Comparison of ENCODE assay signal across 8 cellular contexts in genomic region chr1:32741417-32742131, GRCh38. TPM values are rescaled to one million over a fixed set of nuclear protein-coding genes. Genes with fewer than 3 reads are reported as not detected.
A peak's percentile ranks its signal among the peaks of the same experiment; 100 is the strongest.
DNase-seq lines count a peak whose midpoint lies in the region; ATAC-seq, FAIRE-seq and TF ChIP-seq lines count a peak whose summit lies in the region.

No MANE protein-coding gene starts in this region.

- peak; percentile 55 for TF ChIP-seq CTCF in AG04449 (IDR thresholded peaks at IDR 0.05; ENCODE audit: insufficient read depth, low read length, missing control alignments)
- no peak for TF ChIP-seq CTCF in activated B cell treated with CpG ODN at 0.5 μM for 24 hours (IDR thresholded peaks at IDR 0.05)
- peak; percentile 43 for TF ChIP-seq CTCF in cardiac muscle cell (IDR thresholded peaks at IDR 0.05; ENCODE audit: low read depth, low read length)
- peak; percentile 20 for TF ChIP-seq CTCF in psoas muscle (IDR thresholded peaks at IDR 0.05)

- H3K4me3 Mint-ChIP-seq in activated B cell treated with CpG ODN at 0.5 μM for 24 hours = peak overlapping the region; percentile 77

- CTCF ChIA-PET in AG04449 (lab: Yijun Ruan, JAX) (interaction anchor here (0.8 to 1.7 kb wide), 6 partner anchors 13 to 34 kb away, joined by 3 to 11 read pairs (median 4); no protein-coding TSS in a partner anchor), activated B cell treated with CpG ODN at 0.5 μM for 24 hours (lab: Charles Lee) (no interaction called here)

- intact Hi-C loops in activated B cell treated with CpG ODN at 0.5 μM for 24 hours (cut with micrococcal nuclease) (no loop called here), psoas muscle (cut with DNase I) (no loop called here)

- H3K27me3 Mint-ChIP-seq in activated B cell treated with CpG ODN at 0.5 μM for 24 hours = peaks cover 18% of the 10 kb centered on the region

- peaks cover 2% of the 10 kb centered on the region for H3K4me1 Mint-ChIP-seq in activated B cell treated with CpG ODN at 0.5 μM for 24 hours

- H3K9me3 ChIP-seq in cardiac muscle cell (ENCODE audit: low read depth) (no peaks in the 10 kb centered on the region), psoas muscle (no peaks in the 10 kb centered on the region)

- H3K9me3 Mint-ChIP-seq in activated B cell treated with CpG ODN at 0.5 μM for 24 hours = no peaks in the 10 kb centered on the region

- DNase-seq in AG04449 (ENCODE audit: low read depth, low spot score) = no peak
- peak; percentile 65 for DNase-seq in GM12892 (ENCODE audit: insufficient read length)
- DNase-seq in activated B cell treated with CpG ODN at 0.5 μM for 24 hours = peak; percentile 22
- peak in 1 of 2 donors; percentile 46 for DNase-seq in cardiac muscle cell (ENCODE audit: low read depth in 1 of 2, low spot score in 1 of 2)
- peak in 1 of 2 donors; percentile 32 for DNase-seq in psoas muscle
- DNase-seq in retina = no peak
- DNase-seq in superior temporal gyrus (ENCODE audit: extremely low spot score) = no peak
- DNase-seq in NCI-H1930 (lab: John Stamatoyannopoulos, UW) = no peak

- no peaks in the 10 kb centered on the region for H3K36me3 Mint-ChIP-seq in activated B cell treated with CpG ODN at 0.5 μM for 24 hours (ENCODE audit: low read depth)

- POLR2A ChIA-PET in AG04449 (lab: Yijun Ruan, JAX) = interaction anchor here (0.8 to 1.0 kb wide), 2 partner anchors 16 to 39 kb away, joined by 3 read pairs; partner anchors contain the start of gene SYNC
- POLR2A ChIA-PET in activated B cell treated with CpG ODN at 0.5 μM for 24 hours (lab: Charles Lee) = no interaction called here

- WGBS in psoas muscle, 3 donors = 0 to 5% (median 1%) methylated on average over 17 to 95 of the region's 98 CpGs

- no peaks in the 10 kb centered on the region for H3K36me3 ChIP-seq in cardiac muscle cell
- H3K36me3 ChIP-seq in psoas muscle (ENCODE audit: insufficient read depth in 1 of 2, low read depth in 1 of 2) = no peaks in the 10 kb centered on the region

- FAIRE-seq in GM12892 (lab: Jason Lieb, UNC) = no peak

- TF ChIP-seq POLR2A in GM12892 (IDR thresholded peaks at IDR 0.05; ENCODE audit: low read depth, low read length) = no peak

- H3K4me3 ChIP-seq in AG04449 (ENCODE audit: low read depth, low read length) (peak overlapping the region; percentile 74), cardiac muscle cell (peak overlapping the region; percentile 44), psoas muscle (peak overlapping the region; percentile 78)

- H3K27me3 ChIP-seq in cardiac muscle cell (peaks cover 31% of the 10 kb centered on the region), psoas muscle (ENCODE audit: insufficient read depth in 3 of 3, low read length in 2 of 3) (no peaks in the 10 kb centered on the region)

- no peak overlapping the region for H3K27ac ChIP-seq in cardiac muscle cell
- H3K27ac ChIP-seq in psoas muscle = peak overlapping the region; percentile 61

- H3K4me1 ChIP-seq in cardiac muscle cell (ENCODE audit: low read depth) = no peaks in the 10 kb centered on the region
- peaks cover 18% of the 10 kb centered on the region for H3K4me1 ChIP-seq in psoas muscle

- H3K27ac Mint-ChIP-seq in activated B cell treated with CpG ODN at 0.5 μM for 24 hours = no peak overlapping the region

- peak; percentile 21 for ATAC-seq in activated B cell treated with CpG ODN at 0.5 μM for 24 hours (ENCODE audit: low read depth)
- ATAC-seq in psoas muscle = peak; percentile 51 to 74 (median 61)

RNA-seq across cellular contexts. Expression of gene SYNC, which starts 39.0 kb away (rescaled TPM):
- polyA plus RNA-seq in GM12892 (2012; ENCODE audit: missing spikeins) = not detected
- total RNA-seq in activated B cell treated with CpG ODN at 0.5 μM for 24 hours (not detected in 2 replicates), cardiac muscle cell (2.5 and 4.5 TPM in 2 replicates), psoas muscle (10 to 100 TPM; 40.4 to 82.5 (median 54.4) TPM)
- polyA plus RNA-seq in cardiac muscle cell (1.2 and 1.6 TPM in 2 replicates), psoas muscle (10 to 100 TPM; 46.1 to 74.7 (median 49.1) TPM)

Comparison
In these comparisons a context has a peak if more than half of its experiments do, and no peak if none do; other contexts are left out.
1. DNase-seq: peak in GM12892 (single experiment) and activated B cell treated with CpG ODN at 0.5 μM for 24 hours (single experiment); none in AG04449 (single experiment), retina (single experiment), superior temporal gyrus (single experiment) and NCI-H1930 (0 of 2).
2. Peak in every context shown above with its lines, with median percentiles within 50 percentile points of each other: H3K4me3 ChIP-seq.